ENCODE assay signal across 1 cellular context in genomic region chr12:131991816-131992430, GRCh38.
TF ChIP-seq lines count a peak whose summit lies in the region.

No MANE protein-coding gene starts in this region.

TF ChIP-seq in GM23338, 12 proteins besides CTCF, POLR2A, EP300 and RAD21:
- TF ChIP-seq ZNF462 (CRISPR knock-in tag; IDR thresholded peaks at IDR 0.05): no peak
- no peak for TF ChIP-seq STAT1 (IDR thresholded peaks at IDR 0.05; ENCODE audit: unreplicated experiment)
- no peak for TF ChIP-seq NANOG (IDR thresholded peaks at IDR 0.05; ENCODE audit: borderline replicate concordance)
- TF ChIP-seq EZH2 (IDR thresholded peaks at IDR 0.05; ENCODE audit: low read depth, unreplicated experiment): no peak
- no peak for TF ChIP-seq CREB1 (CRISPR knock-in tag; IDR thresholded peaks at IDR 0.05; ENCODE audit: low read depth)
- TF ChIP-seq JUNB (IDR thresholded peaks at IDR 0.05; ENCODE audit: unreplicated experiment): no peak
- no peak for TF ChIP-seq ZNF114 (CRISPR knock-in tag; IDR thresholded peaks at IDR 0.05)
- TF ChIP-seq EZH2phosphoT487 (IDR thresholded peaks at IDR 0.05; ENCODE audit: unreplicated experiment): no peak
- TF ChIP-seq, protein P1, sequence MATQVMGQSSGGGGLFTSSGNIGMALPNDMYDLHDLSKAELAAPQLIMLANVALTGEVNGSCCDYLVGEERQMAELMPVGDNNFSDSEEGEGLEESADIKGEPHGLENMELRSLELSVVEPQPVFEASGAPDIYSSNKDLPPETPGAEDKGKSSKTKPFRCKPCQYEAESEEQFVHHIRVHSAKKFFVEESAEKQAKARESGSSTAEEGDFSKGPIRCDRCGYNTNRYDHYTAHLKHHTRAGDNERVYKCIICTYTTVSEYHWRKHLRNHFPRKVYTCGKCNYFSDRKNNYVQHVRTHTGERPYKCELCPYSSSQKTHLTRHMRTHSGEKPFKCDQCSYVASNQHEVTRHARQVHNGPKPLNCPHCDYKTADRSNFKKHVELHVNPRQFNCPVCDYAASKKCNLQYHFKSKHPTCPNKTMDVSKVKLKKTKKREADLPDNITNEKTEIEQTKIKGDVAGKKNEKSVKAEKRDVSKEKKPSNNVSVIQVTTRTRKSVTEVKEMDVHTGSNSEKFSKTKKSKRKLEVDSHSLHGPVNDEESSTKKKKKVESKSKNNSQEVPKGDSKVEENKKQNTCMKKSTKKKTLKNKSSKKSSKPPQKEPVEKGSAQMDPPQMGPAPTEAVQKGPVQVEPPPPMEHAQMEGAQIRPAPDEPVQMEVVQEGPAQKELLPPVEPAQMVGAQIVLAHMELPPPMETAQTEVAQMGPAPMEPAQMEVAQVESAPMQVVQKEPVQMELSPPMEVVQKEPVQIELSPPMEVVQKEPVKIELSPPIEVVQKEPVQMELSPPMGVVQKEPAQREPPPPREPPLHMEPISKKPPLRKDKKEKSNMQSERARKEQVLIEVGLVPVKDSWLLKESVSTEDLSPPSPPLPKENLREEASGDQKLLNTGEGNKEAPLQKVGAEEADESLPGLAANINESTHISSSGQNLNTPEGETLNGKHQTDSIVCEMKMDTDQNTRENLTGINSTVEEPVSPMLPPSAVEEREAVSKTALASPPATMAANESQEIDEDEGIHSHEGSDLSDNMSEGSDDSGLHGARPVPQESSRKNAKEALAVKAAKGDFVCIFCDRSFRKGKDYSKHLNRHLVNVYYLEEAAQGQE (IDR thresholded peaks at IDR 0.05; ENCODE audit: unreplicated experiment): no peak
